11 cellular contexts compared by ENCODE assay signal in genomic region chr14:68384335-68384734, GRCh38.
DNase-seq lines count a peak whose midpoint lies in the region; ATAC-seq and TF ChIP-seq lines count a peak whose summit lies in the region.
"Had no signal": no experiment of that assay in that cellular context is flagged by ENCODE, and none has a peak within 500 bp of the region (broad histone marks: within the 10 kb centered on the region; RNA-seq: fewer than 3 reads in every experiment).

No MANE protein-coding gene starts in this region.

- H3K27me3 ChIP-seq in duodenal mucosa (ENCODE audit: control insufficient read depth in 1 of 2, insufficient read depth in 2 of 2, low read length in 2 of 2) (no peaks in the 10 kb centered on the region), mucosa of rectum (ENCODE audit: control insufficient read depth in 2 of 2, insufficient read depth in 2 of 2, low read length in 2 of 2) (no peaks in the 10 kb centered on the region), uterus (no peaks in the 10 kb centered on the region)

- H3K4me1 ChIP-seq in duodenal mucosa (ENCODE audit: control insufficient read depth in 1 of 2, insufficient read depth in 2 of 2, low read length in 2 of 2) = peaks cover 0 to 14% of the 10 kb centered on the region in 2 donors
- peaks cover 6 to 19% of the 10 kb centered on the region in 2 donors for H3K4me1 ChIP-seq in mucosa of rectum (ENCODE audit: control insufficient read depth in 2 of 2, insufficient read depth in 2 of 2, low read length in 2 of 2)
- H3K4me1 ChIP-seq in uterus = peaks cover 5 to 6% of the 10 kb centered on the region in 2 donors

- H3K4me3 ChIP-seq in duodenal mucosa (ENCODE audit: low read depth in 1 of 2, low read length in 2 of 2) (no peak overlapping the region), mucosa of rectum (ENCODE audit: low read length in 2 of 2) (no peak overlapping the region), uterus (no peak overlapping the region)

- intact Hi-C loops in Right ventricle myocardium inferior (cut with DNase I) (no loop called here), cardiac septum (cut with DNase I) (no loop called here), uterus (cut with DNase I; ENCODE audit: low total_unique reads) (no loop called here)

- DNase-seq in Right ventricle myocardium inferior (ENCODE audit: missing footprints) (no peak), cardiac septum (ENCODE audit: low spot score) (no peak), uterus (no peak)
- DNase-seq in stimulated activated naive CD8-positive, alpha-beta T cell treated with anti-CD3 and anti-CD28 coated beads, Interleukin-15, Interleukin-2, amounts not matched to agents 100 U/mL and 50 U/mL, for 24 hours = no peak
- DNase-seq in activated CD8-positive, alpha-beta memory T cell treated with anti-CD3 and anti-CD28 coated beads, Interleukin-2, amount 50 U/mL, for 48 hours = no peak
- DNase-seq: activated naive CD8-positive, alpha-beta T cell treated with anti-CD3 and anti-CD28 coated beads for 36 hours; naive B cell had no signal

- H3K9me3 ChIP-seq in duodenal mucosa (ENCODE audit: control insufficient read depth in 1 of 2, low read length in 2 of 2) = no peaks in the 10 kb centered on the region
- no peaks in the 10 kb centered on the region for H3K9me3 ChIP-seq in mucosa of rectum (ENCODE audit: control insufficient read depth in 2 of 2, low read length in 2 of 2)
- no peaks in the 10 kb centered on the region for H3K9me3 ChIP-seq in uterus

- ATAC-seq in Right ventricle myocardium inferior = peak; percentile 92
- ATAC-seq in stimulated activated naive CD8-positive, alpha-beta T cell treated with anti-CD3 and anti-CD28 coated beads, Interleukin-15, Interleukin-2, amounts not matched to agents 100 U/mL and 50 U/mL, for 24 hours = no peak
- ATAC-seq in HG02642 (IDR thresholded peaks at IDR 0.05; ENCODE audit: poor library complexity, unreplicated experiment) = no peak
- ATAC-seq: WTC11 had no signal

- no peak for TF ChIP-seq CTCF in uterus (IDR thresholded peaks at IDR 0.05)

- peak overlapping the region; percentile 17 for H3K27ac ChIP-seq in duodenal mucosa (ENCODE audit: low read depth, low read length)
- H3K27ac ChIP-seq in mucosa of rectum (ENCODE audit: low read depth in 2 of 2, low read length in 2 of 2) = peak overlapping the region; percentile 72
- H3K27ac ChIP-seq in uterus = peak overlapping the region; percentile 66 to 84

- H3K9ac ChIP-seq in duodenal mucosa (ENCODE audit: low read depth in 1 of 2, low read length in 2 of 2) (peak overlapping the region in 1 of 2 donors; percentile 20), mucosa of rectum (ENCODE audit: low read depth in 1 of 2, low read length in 2 of 2) (no peak overlapping the region)

- TF ChIP-seq POLR2A in uterus (IDR thresholded peaks at IDR 0.05) = no peak

- H3K36me3 ChIP-seq in duodenal mucosa (ENCODE audit: control insufficient read depth in 1 of 2, insufficient read depth in 2 of 2, low read length in 2 of 2) (no peaks in the 10 kb centered on the region), mucosa of rectum (ENCODE audit: control insufficient read depth in 2 of 2, insufficient read depth in 2 of 2, low read length in 2 of 2) (no peaks in the 10 kb centered on the region), uterus (no peaks in the 10 kb centered on the region)

Comparison
In these comparisons a context has a peak if more than half of its experiments do, and no peak if none do; other contexts are left out.
1. H3K27ac ChIP-seq: peak in every context shown above with its lines; median percentile 75 in uterus; 72 in mucosa of rectum; 17 in duodenal mucosa.